ENCODE assay signal across 21 cellular contexts in the genomic region with DNA sequence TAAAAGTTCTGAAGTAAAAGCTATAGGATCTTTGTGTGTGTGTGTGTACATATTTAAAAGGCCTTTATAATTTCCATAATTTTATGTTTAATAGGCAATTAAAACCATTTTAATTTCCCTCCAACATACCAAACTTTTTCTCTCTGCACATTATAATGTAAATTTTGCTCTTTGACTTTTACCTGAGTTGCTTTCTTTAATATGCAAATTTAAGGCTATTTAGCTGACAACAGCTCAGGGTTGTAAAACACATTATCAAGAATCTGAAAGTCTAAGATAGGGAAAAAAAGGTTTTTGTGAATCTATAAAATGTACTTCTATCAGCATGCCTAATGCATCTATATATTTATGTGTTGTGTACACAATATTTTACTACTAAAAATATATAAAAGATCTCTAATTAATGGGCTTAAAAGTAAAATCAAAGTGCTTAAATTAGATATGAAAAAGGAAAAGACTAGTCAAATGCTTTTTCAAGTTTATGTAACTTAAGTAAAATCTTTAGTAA.
DNase-seq lines count a peak whose midpoint lies in the region; ATAC-seq, FAIRE-seq and TF ChIP-seq lines count a peak whose summit lies in the region.
"Had no signal": no experiment of that assay in that cellular context is flagged by ENCODE, and none has a peak within 500 bp of the region (broad histone marks: within the 10 kb centered on the region; RNA-seq: fewer than 3 reads in every experiment).

No MANE protein-coding gene starts in this region.

- H3K79me2 ChIP-seq in ACC112 (ENCODE audit: control insufficient read depth, insufficient read depth, low read length, unreplicated experiment): no peaks in the 10 kb centered on the region
- no peaks in the 10 kb centered on the region for H3K79me2 ChIP-seq in PC-9 (ENCODE audit: low read depth)

- POLR2A ChIA-PET in PC-9 (lab: Charles Lee; ENCODE audit: unreplicated experiment): interaction anchor here (0.6 kb wide), 1 partner anchor 498 kb away, joined by 3 read pairs; no protein-coding TSS in a partner anchor
- POLR2A ChIA-PET in CD8-positive, alpha-beta memory T cell (lab: Charles Lee): no interaction called here

- H3K4me1 ChIP-seq in ACC112 (ENCODE audit: control insufficient read depth, insufficient read depth, low read length, unreplicated experiment): peaks cover 29% of the 10 kb centered on the region
- H3K4me1 ChIP-seq in PC-9 (replicated peaks; ENCODE audit: insufficient read depth): peaks cover 20% of the 10 kb centered on the region
- no peaks in the 10 kb centered on the region for H3K4me1 ChIP-seq in spleen
- no peaks in the 10 kb centered on the region for H3K4me1 ChIP-seq in CD8-positive, alpha-beta memory T cell (ENCODE audit: insufficient read depth, low read length)

- TF ChIP-seq CTCF in HFFc6 (IDR thresholded peaks at IDR 0.05): no peak
- TF ChIP-seq CTCF in PC-9 (conservative IDR thresholded peaks at IDR 0.05): no peak
- no peak for TF ChIP-seq CTCF in spleen (IDR thresholded peaks at IDR 0.05 in 8 of 11, conservative IDR thresholded peaks at IDR 0.05 in 3 of 11)

- peak overlapping the region; percentile 46 for H2AFZ ChIP-seq in ACC112 (ENCODE audit: low read length, unreplicated experiment)
- peak overlapping the region; percentile 4; the same call in 1 of the 2 replicates for H2AFZ ChIP-seq in PC-9

- no peaks in the 10 kb centered on the region for H3K36me3 ChIP-seq in ACC112 (ENCODE audit: insufficient read depth, low read length)
- no peaks in the 10 kb centered on the region for H3K36me3 ChIP-seq in PC-9 (ENCODE audit: low read depth)
- no peaks in the 10 kb centered on the region for H3K36me3 ChIP-seq in spleen
- H3K36me3 ChIP-seq in CD8-positive, alpha-beta memory T cell (ENCODE audit: insufficient read depth, low read length): no peaks in the 10 kb centered on the region

- no peak overlapping the region for H3K4me2 ChIP-seq in PC-9

- H3K9me2 ChIP-seq in PC-9 (ENCODE audit: insufficient read depth): no peaks in the 10 kb centered on the region

- H3K4me3 Mint-ChIP-seq in HFFc6: 0 out of 2 replicates have a peak overlapping the region, but pooled peaks have one; percentile 17
- no peak overlapping the region for H3K4me3 Mint-ChIP-seq in CD8-positive, alpha-beta memory T cell

- H3K9me3 ChIP-seq in PC-9 (ENCODE audit: insufficient read depth, low read depth) (peaks cover 16% of the 10 kb centered on the region), spleen (peaks cover 0 to 26% (median 15%) of the 10 kb centered on the region in 8 donors)
- H3K9me3 ChIP-seq in CD8-positive, alpha-beta memory T cell (ENCODE audit: low read length): no peaks in the 10 kb centered on the region

- no peak overlapping the region for H3K4me3 ChIP-seq in ACC112 (ENCODE audit: low read depth, low read length)
- no peak overlapping the region for H3K4me3 ChIP-seq in PC-9
- H3K4me3 ChIP-seq in spleen: no peak overlapping the region
- H3K4me3 ChIP-seq in CD8-positive, alpha-beta memory T cell (ENCODE audit: low read length): no peak overlapping the region
- H3K4me3 ChIP-seq: SK-N-MC had no signal

- H3K27ac Mint-ChIP-seq in HFFc6: peak overlapping the region; percentile 78
- H3K27ac Mint-ChIP-seq in CD8-positive, alpha-beta memory T cell: no peak overlapping the region

- intact Hi-C loops in PC-9 (cut with micrococcal nuclease; ENCODE audit: unreplicated experiment): no loop called here
- intact Hi-C loops in spleen (cut with DNase I; ENCODE audit: low total_unique reads): no loop called here

- no peaks in the 10 kb centered on the region for H3K27me3 Mint-ChIP-seq in HFFc6 (ENCODE audit: insufficient read depth)
- H3K27me3 Mint-ChIP-seq in CD8-positive, alpha-beta memory T cell: peaks cover 13 to 24% of the 10 kb centered on the region in 2 donors

- CTCF ChIA-PET in PC-9 (lab: Charles Lee): interaction anchor here (1.0 kb wide), 1 partner anchor 981 kb away, joined by 3 read pairs; no protein-coding TSS in a partner anchor
- CTCF ChIA-PET in CD8-positive, alpha-beta memory T cell (lab: Charles Lee): no interaction called here

- H3K9me3 Mint-ChIP-seq in HFFc6: peaks cover 26% of the 10 kb centered on the region
- H3K9me3 Mint-ChIP-seq in CD8-positive, alpha-beta memory T cell: peaks cover 2 to 11% (median 4%) of the 10 kb centered on the region in 5 donors

- peak; percentile 31 for FAIRE-seq in endometrium (lab: Jason Lieb, UNC)
- FAIRE-seq: G401.6 had no signal

- H3K27me3 ChIP-seq in ACC112 (ENCODE audit: insufficient read depth, low read length) (no peaks in the 10 kb centered on the region), PC-9 (ENCODE audit: insufficient read depth, low read depth) (no peaks in the 10 kb centered on the region), spleen (replicated peaks in 1 of 7) (no peaks in the 10 kb centered on the region)
- H3K27me3 ChIP-seq in CD8-positive, alpha-beta memory T cell (ENCODE audit: insufficient read depth, low read length, poor library complexity, severe bottlenecking): no peaks in the 10 kb centered on the region

- TF ChIP-seq POLR2A in spleen (IDR thresholded peaks at IDR 0.05): no peak

- H3K36me3 Mint-ChIP-seq in HFFc6 (ENCODE audit: low read depth): peaks cover 23% of the 10 kb centered on the region
- no peaks in the 10 kb centered on the region for H3K36me3 Mint-ChIP-seq in CD8-positive, alpha-beta memory T cell

- BruUV-seq in PC-9 (replicated peaks; lab: Mats Ljungman, UMichigan): no TSS peak

- no peaks in the 10 kb centered on the region for H4K20me1 ChIP-seq in PC-9 (ENCODE audit: insufficient read depth)

- peaks cover 7% of the 10 kb centered on the region; the same call in 1 of the 2 replicates for H3F3A ChIP-seq in PC-9 (ENCODE audit: insufficient read depth, low read depth)

- no peak for ATAC-seq in HG02798 (IDR thresholded peaks at IDR 0.05; ENCODE audit: poor library complexity, unreplicated experiment)

- DNase-seq in HFFc6 (no peak), PC-9 (no peak), spleen (no peak), HuH-7 (ENCODE audit: low spot score) (no peak)
- no peak for DNase-seq in CD8-positive, alpha-beta memory T cell
- DNase-seq: 8988T, AML-193, C1 segment of cervical spinal cord, Kasumi-1, NCI-H1417, NCI-H187, NCI-H2107, NCI-H446 treated with DMSO at 0.1 percent for 48 hours, NCI-H526 treated with DMSO at 0.1 percent for 48 hours, RPMI8226, SHP77 treated with DMSO at 0.1 percent for 48 hours had no signal

- peaks cover 48% of the 10 kb centered on the region for H3K4me1 Mint-ChIP-seq in HFFc6 (ENCODE audit: low read depth)
- no peaks in the 10 kb centered on the region for H3K4me1 Mint-ChIP-seq in CD8-positive, alpha-beta memory T cell

- H3K27ac ChIP-seq in ACC112 (ENCODE audit: low read depth, low read length): no peak overlapping the region
- H3K27ac ChIP-seq in PC-9: no peak overlapping the region
- no peak overlapping the region for H3K27ac ChIP-seq in spleen
- no peak overlapping the region for H3K27ac ChIP-seq in CD8-positive, alpha-beta memory T cell (ENCODE audit: low read depth, low read length)
- H3K27ac ChIP-seq: SK-N-MC had no signal
